In genomic region chr14:48936352-48936751, GRCh38 we compare ENCODE assay signal across 16 cellular contexts.
DNase-seq lines count a peak whose midpoint lies in the region; ATAC-seq and TF ChIP-seq lines count a peak whose summit lies in the region.
"Had no signal": no experiment of that assay in that cellular context is flagged by ENCODE, and none has a peak within 500 bp of the region (broad histone marks: within the 10 kb centered on the region; RNA-seq: fewer than 3 reads in every experiment).

No MANE protein-coding gene starts in this region.

- H3K4me3 Mint-ChIP-seq in natural killer cell treated with Interleukin-12 subunit alpha and Interleukin-12 subunit beta and Interleukin-15 and Interleukin-18, amount 100 ng/mL, for 72 hours: no peak overlapping the region
- H3K4me3 Mint-ChIP-seq: activated CD8-positive, alpha-beta T cell treated with anti-CD3 and anti-CD28 coated beads, Interleukin-2, amount 10 ng/mL, durations not matched to agents 7 days and 5 days; neural crest cell had no signal

- H3K9me3 Mint-ChIP-seq in natural killer cell treated with Interleukin-12 subunit alpha and Interleukin-12 subunit beta and Interleukin-15 and Interleukin-18, amount 100 ng/mL, for 72 hours: peaks cover 10% of the 10 kb centered on the region

- POLR2A ChIA-PET in HEK293T (lab: Yijun Ruan, JAX): interaction anchor here (0.8 kb wide), 1 partner anchor 47 kb away, joined by 4 read pairs; no protein-coding TSS in a partner anchor

- H3K27ac ChIP-seq in transverse colon: peak overlapping the region in 3 of 4 donors; percentile 8 to 37 (median 8)
- H3K27ac ChIP-seq: left ventricle myocardium inferior, spleen had no signal

- H3K4me1 ChIP-seq in transverse colon: no peaks in the 10 kb centered on the region

- no peak for TF ChIP-seq CTCF in transverse colon (IDR thresholded peaks at IDR 0.05)

- DNase-seq in NCI-H82 (lab: John Stamatoyannopoulos, UW) (peak; percentile 0), NCI-H82 treated with DMSO at 0.1 percent for 48 hours (lab: John Stamatoyannopoulos, UW; ENCODE audit: unreplicated experiment) (no peak), amniotic epithelial cell (ENCODE audit: low read depth) (peak; percentile 67), iris pigment epithelial cell (ENCODE audit: low read depth) (peak; percentile 58), transverse colon (no peak), NCI-H1092 treated with DMSO at 0.1 percent for 48 hours (lab: John Stamatoyannopoulos, UW) (no peak), HEK293T (ENCODE audit: extremely low spot score) (no peak)
- no peak for DNase-seq in natural killer cell treated with Interleukin-12 subunit alpha and Interleukin-12 subunit beta and Interleukin-15 and Interleukin-18, amount 100 ng/mL, for 72 hours (ENCODE audit: low spot score)
- DNase-seq: activated CD8-positive, alpha-beta T cell treated with anti-CD3 and anti-CD28 coated beads, Interleukin-2, amount 10 ng/mL, durations not matched to agents 7 days and 5 days; activated effector memory CD4-positive, alpha-beta T cell treated with Interleukin-2 at 50 U/mL for 16 hours; DMS 273 treated with DMSO at 0.1 percent for 48 hours; left ventricle myocardium inferior; NCI-H1105; spleen had no signal

- TF ChIP-seq EP300 in transverse colon (IDR thresholded peaks at IDR 0.05; ENCODE audit: low read depth): no peak

- H3K27me3 ChIP-seq in transverse colon: no peaks in the 10 kb centered on the region
- H3K27me3 ChIP-seq: Peyer's patch, spleen had no signal

- 61 to 62% methylated on average over 2 of the region's 2 CpGs for WGBS in transverse colon (ENCODE audit: low coverage in 1 of 2), 2 donors

- no peaks in the 10 kb centered on the region for H3K27me3 Mint-ChIP-seq in natural killer cell treated with Interleukin-12 subunit alpha and Interleukin-12 subunit beta and Interleukin-15 and Interleukin-18, amount 100 ng/mL, for 72 hours

- no peaks in the 10 kb centered on the region for H3K36me3 ChIP-seq in transverse colon
- H3K36me3 ChIP-seq: left ventricle myocardium inferior, Peyer's patch, spleen had no signal

- TF ChIP-seq POLR2A in transverse colon (IDR thresholded peaks at IDR 0.05): no peak

- ATAC-seq in natural killer cell treated with Interleukin-12 subunit alpha and Interleukin-12 subunit beta and Interleukin-15 and Interleukin-18, amount 100 ng/mL, for 72 hours: no peak
- ATAC-seq: activated CD8-positive, alpha-beta T cell treated with anti-CD3 and anti-CD28 coated beads, Interleukin-2, amount 10 ng/mL, durations not matched to agents 7 days and 5 days had no signal

- intact Hi-C loops in transverse colon (cut with DNase I; ENCODE audit: low total_unique reads): no loop called here

- no peak overlapping the region for H3K4me3 ChIP-seq in transverse colon
- H3K4me3 ChIP-seq: left ventricle myocardium inferior, Peyer's patch, spleen had no signal

- no peaks in the 10 kb centered on the region for H3K36me3 Mint-ChIP-seq in natural killer cell treated with Interleukin-12 subunit alpha and Interleukin-12 subunit beta and Interleukin-15 and Interleukin-18, amount 100 ng/mL, for 72 hours

- in situ Hi-C loops in transverse colon (cut with MboI; ENCODE audit: low pct_ligation_motif_present in 1 of 4, low pct_unique_long_range_greater_than_20kb in 1 of 4, low sequenced_read_pairs in 3 of 4): no loop called here

- no peaks in the 10 kb centered on the region for H3K4me1 Mint-ChIP-seq in natural killer cell treated with Interleukin-12 subunit alpha and Interleukin-12 subunit beta and Interleukin-15 and Interleukin-18, amount 100 ng/mL, for 72 hours (ENCODE audit: low read depth in 2 of 2)

- no peak overlapping the region for H3K27ac Mint-ChIP-seq in natural killer cell treated with Interleukin-12 subunit alpha and Interleukin-12 subunit beta and Interleukin-15 and Interleukin-18, amount 100 ng/mL, for 72 hours
- H3K27ac Mint-ChIP-seq: activated CD8-positive, alpha-beta T cell treated with anti-CD3 and anti-CD28 coated beads, Interleukin-2, amount 10 ng/mL, durations not matched to agents 7 days and 5 days had no signal

- CTCF ChIA-PET in HEK293T (lab: Yijun Ruan, JAX): no interaction called here

- H3K9me3 ChIP-seq in transverse colon: no peaks in the 10 kb centered on the region
- H3K9me3 ChIP-seq: left ventricle myocardium inferior, Peyer's patch, spleen had no signal

TF ChIP-seq in HEK293T, 16 proteins besides CTCF, POLR2A, EP300 and RAD21:
- TF ChIP-seq TARDBP (IDR thresholded peaks at IDR 0.05): no peak
- TF ChIP-seq BHLHE40 (IDR thresholded peaks at IDR 0.05; ENCODE audit: borderline replicate concordance): no peak
- no peak for TF ChIP-seq LEF1 (IDR thresholded peaks at IDR 0.05; ENCODE audit: borderline replicate concordance)
- no peak for TF ChIP-seq L3MBTL2 (conservative IDR thresholded peaks at IDR 0.05)
- TF ChIP-seq SP1 (IDR thresholded peaks at IDR 0.05): no peak
- TF ChIP-seq FOXM1 (IDR thresholded peaks at IDR 0.05; ENCODE audit: borderline replicate concordance): no peak
- TF ChIP-seq NFRKB (IDR thresholded peaks at IDR 0.05): no peak
- TF ChIP-seq CTBP1 (IDR thresholded peaks at IDR 0.05; ENCODE audit: borderline replicate concordance): no peak
- TF ChIP-seq ELF4 (IDR thresholded peaks at IDR 0.05): no peak
- no peak for TF ChIP-seq HDGF (IDR thresholded peaks at IDR 0.05; ENCODE audit: borderline replicate concordance)
- TF ChIP-seq, protein P1, sequence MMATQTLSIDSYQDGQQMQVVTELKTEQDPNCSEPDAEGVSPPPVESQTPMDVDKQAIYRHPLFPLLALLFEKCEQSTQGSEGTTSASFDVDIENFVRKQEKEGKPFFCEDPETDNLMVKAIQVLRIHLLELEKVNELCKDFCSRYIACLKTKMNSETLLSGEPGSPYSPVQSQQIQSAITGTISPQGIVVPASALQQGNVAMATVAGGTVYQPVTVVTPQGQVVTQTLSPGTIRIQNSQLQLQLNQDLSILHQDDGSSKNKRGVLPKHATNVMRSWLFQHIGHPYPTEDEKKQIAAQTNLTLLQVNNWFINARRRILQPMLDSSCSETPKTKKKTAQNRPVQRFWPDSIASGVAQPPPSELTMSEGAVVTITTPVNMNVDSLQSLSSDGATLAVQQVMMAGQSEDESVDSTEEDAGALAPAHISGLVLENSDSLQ (IDR thresholded peaks at IDR 0.05): no peak
- TF ChIP-seq FOXK2 (IDR thresholded peaks at IDR 0.05): no peak
- TF ChIP-seq ARNT (IDR thresholded peaks at IDR 0.05): no peak
- no peak for TF ChIP-seq FOXA1 (IDR thresholded peaks at IDR 0.05)

Comparison
In these comparisons a context has a peak if more than half of its experiments do, and no peak if none do; other contexts are left out.
1. DNase-seq: peak in NCI-H82 (single experiment), amniotic epithelial cell (single experiment) and iris pigment epithelial cell (single experiment); none in NCI-H82 treated with DMSO at 0.1 percent for 48 hours (single experiment), transverse colon (single experiment), natural killer cell treated with Interleukin-12 subunit alpha and Interleukin-12 subunit beta and Interleukin-15 and Interleukin-18, amount 100 ng/mL, for 72 hours (single experiment), NCI-H1092 treated with DMSO at 0.1 percent for 48 hours (single experiment) and HEK293T (single experiment).